ENCODE assay signal across 1 cellular context in the genomic region with DNA sequence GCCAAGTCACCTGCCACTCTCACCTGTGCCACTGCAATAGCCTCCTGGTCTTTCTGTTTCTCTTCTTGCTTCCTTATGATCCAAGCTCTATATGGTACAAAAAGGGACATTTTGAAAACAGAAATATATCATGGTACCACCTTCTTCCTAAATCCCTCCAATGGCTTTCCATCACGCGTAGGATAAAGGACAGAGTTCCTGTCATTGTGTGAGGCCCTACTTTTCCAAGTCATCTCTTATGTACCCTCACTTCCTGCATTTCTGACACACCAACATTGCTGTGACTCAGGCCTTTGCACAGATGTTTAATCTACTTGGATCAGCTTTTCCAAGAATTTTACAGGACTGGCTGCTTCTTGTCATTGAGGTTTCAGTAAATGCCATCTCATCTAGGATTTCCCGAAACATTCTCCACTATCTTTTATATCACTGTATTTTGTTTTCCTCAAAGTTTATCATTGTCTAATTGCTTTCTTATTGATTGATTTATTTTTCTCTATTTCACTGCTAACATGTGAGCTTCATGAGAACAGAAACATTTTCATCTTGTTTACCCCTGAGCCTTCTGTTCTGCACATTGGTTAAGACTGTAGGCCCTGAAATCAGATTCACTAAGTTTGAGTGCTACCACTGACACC.
TF ChIP-seq lines count a peak whose summit lies in the region.

No MANE protein-coding gene starts in this region.

TF ChIP-seq in K562, 482 proteins besides CTCF, POLR2A, EP300 and RAD21 (continued from another document and continues in another):
- TF ChIP-seq, protein P1, sequence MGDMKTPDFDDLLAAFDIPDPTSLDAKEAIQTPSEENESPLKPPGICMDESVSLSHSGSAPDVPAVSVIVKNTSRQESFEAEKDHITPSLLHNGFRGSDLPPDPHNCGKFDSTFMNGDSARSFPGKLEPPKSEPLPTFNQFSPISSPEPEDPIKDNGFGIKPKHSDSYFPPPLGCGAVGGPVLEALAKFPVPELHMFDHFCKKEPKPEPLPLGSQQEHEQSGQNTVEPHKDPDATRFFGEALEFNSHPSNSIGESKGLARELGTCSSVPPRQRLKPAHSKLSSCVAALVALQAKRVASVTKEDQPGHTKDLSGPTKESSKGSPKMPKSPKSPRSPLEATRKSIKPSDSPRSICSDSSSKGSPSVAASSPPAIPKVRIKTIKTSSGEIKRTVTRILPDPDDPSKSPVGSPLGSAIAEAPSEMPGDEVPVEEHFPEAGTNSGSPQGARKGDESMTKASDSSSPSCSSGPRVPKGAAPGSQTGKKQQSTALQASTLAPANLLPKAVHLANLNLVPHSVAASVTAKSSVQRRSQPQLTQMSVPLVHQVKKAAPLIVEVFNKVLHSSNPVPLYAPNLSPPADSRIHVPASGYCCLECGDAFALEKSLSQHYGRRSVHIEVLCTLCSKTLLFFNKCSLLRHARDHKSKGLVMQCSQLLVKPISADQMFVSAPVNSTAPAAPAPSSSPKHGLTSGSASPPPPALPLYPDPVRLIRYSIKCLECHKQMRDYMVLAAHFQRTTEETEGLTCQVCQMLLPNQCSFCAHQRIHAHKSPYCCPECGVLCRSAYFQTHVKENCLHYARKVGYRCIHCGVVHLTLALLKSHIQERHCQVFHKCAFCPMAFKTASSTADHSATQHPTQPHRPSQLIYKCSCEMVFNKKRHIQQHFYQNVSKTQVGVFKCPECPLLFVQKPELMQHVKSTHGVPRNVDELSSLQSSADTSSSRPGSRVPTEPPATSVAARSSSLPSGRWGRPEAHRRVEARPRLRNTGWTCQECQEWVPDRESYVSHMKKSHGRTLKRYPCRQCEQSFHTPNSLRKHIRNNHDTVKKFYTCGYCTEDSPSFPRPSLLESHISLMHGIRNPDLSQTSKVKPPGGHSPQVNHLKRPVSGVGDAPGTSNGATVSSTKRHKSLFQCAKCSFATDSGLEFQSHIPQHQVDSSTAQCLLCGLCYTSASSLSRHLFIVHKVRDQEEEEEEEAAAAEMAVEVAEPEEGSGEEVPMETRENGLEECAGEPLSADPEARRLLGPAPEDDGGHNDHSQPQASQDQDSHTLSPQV (IDR thresholded peaks at IDR 0.05): 0 out of 2 replicates have a peak, but pooled peaks have one; percentile 65
- TF ChIP-seq ELF1 (tag; IDR thresholded peaks at IDR 0.05) (peak; percentile 80), JUND (IDR thresholded peaks at IDR 0.05; ENCODE audit: borderline replicate concordance, low read depth, low read length) (peak; percentile 87), JUND (tag; IDR thresholded peaks at IDR 0.05; ENCODE audit: borderline replicate concordance, low read depth, low read length) (peak; percentile 88; the same call in 2 of the 3 replicates), ZBTB8A (IDR thresholded peaks at IDR 0.05; ENCODE audit: partially characterized antibody) (no peak), ETS1 (conservative IDR thresholded peaks at IDR 0.05; ENCODE audit: control insufficient read depth, low read depth, low read length) (no peak), POLR2AphosphoS5 (IDR thresholded peaks at IDR 0.05; ENCODE audit: control insufficient read depth, insufficient read depth, low read depth, low read length) (peak; percentile 36; the same call in 1 of the 2 replicates), MBD2 (IDR thresholded peaks at IDR 0.05; ENCODE audit: borderline replicate concordance, low read depth) (no peak), DDX20 (tag; IDR thresholded peaks at IDR 0.05; ENCODE audit: low read depth) (peak; percentile 18; the same call in 1 of the 2 replicates), PKNOX1 (IDR thresholded peaks at IDR 0.05) (peak; percentile 57; the same call in 1 of the 2 replicates), EHMT2 (IDR thresholded peaks at IDR 0.05) (peak; percentile 83), HMGXB4 (CRISPR knock-in tag; IDR thresholded peaks at IDR 0.05) (no peak), ZNF561 (CRISPR knock-in tag; conservative IDR thresholded peaks at IDR 0.05) (no peak), CREM (IDR thresholded peaks at IDR 0.05; ENCODE audit: low read depth) (peak; percentile 65; the same call in 1 of the 2 replicates), ZNF551 (CRISPR knock-in tag; IDR thresholded peaks at IDR 0.05) (no peak), FOSL1 (tag; conservative IDR thresholded peaks at IDR 0.05) (peak; percentile 94), NFE2 (IDR thresholded peaks at IDR 0.05; ENCODE audit: low read depth) (peak; percentile 93), GATA2 (CRISPR knock-in tag; IDR thresholded peaks at IDR 0.05) (peak; percentile 70; the same call in 1 of the 2 replicates), ZNF384 (IDR thresholded peaks at IDR 0.05; ENCODE audit: low read depth, low read length) (no peak), CREB3L1 (IDR thresholded peaks at IDR 0.05; ENCODE audit: borderline replicate concordance, low read depth) (0 out of 2 replicates have a peak, but pooled peaks have one; percentile 33), NKRF (IDR thresholded peaks at IDR 0.05; ENCODE audit: borderline replicate concordance) (no peak), NR2C2 (CRISPR knock-in tag; IDR thresholded peaks at IDR 0.05) (no peak), NR2C2 (tag; IDR thresholded peaks at IDR 0.05) (peak; percentile 23), SMAD4 (CRISPR knock-in tag; conservative IDR thresholded peaks at IDR 0.05) (peak; percentile 59), ETS2 (tag; IDR thresholded peaks at IDR 0.05; ENCODE audit: borderline replicate concordance, poor library complexity, severe bottlenecking) (no peak), ZNF146 (CRISPR knock-in tag; IDR thresholded peaks at IDR 0.05; ENCODE audit: unreplicated experiment) (no peak), ZNF57 (CRISPR knock-in tag; IDR thresholded peaks at IDR 0.05) (no peak), MTA2 (IDR thresholded peaks at IDR 0.05; ENCODE audit: low read depth) (peak; percentile 34; the same call in 1 of the 2 replicates), CREB1 (IDR thresholded peaks at IDR 0.05) (peak; percentile 28; the same call in 1 of the 2 replicates), CREB1 (CRISPR knock-in tag; IDR thresholded peaks at IDR 0.05) (no peak), MLX (CRISPR knock-in tag; conservative IDR thresholded peaks at IDR 0.05) (no peak), ZBTB26 (CRISPR knock-in tag; IDR thresholded peaks at IDR 0.05) (no peak), HDAC1 (IDR thresholded peaks at IDR 0.05) (0 out of 4 replicates have a peak, but pooled peaks of 1 of the 2 experiments have one; percentile 7), ATF1 (CRISPR knock-in tag; IDR thresholded peaks at IDR 0.05) (no peak), ATF1 (tag; IDR thresholded peaks at IDR 0.05) (peak; percentile 36), KDM1A (IDR thresholded peaks at IDR 0.05) (peak; percentile 54 to 73), TCF7L2 (IDR thresholded peaks at IDR 0.05; ENCODE audit: low read depth, low read length) (no peak), NFYB (IDR thresholded peaks at IDR 0.05; ENCODE audit: extremely low read depth, insufficient read length) (no peak)
- TF ChIP-seq, protein P2, sequence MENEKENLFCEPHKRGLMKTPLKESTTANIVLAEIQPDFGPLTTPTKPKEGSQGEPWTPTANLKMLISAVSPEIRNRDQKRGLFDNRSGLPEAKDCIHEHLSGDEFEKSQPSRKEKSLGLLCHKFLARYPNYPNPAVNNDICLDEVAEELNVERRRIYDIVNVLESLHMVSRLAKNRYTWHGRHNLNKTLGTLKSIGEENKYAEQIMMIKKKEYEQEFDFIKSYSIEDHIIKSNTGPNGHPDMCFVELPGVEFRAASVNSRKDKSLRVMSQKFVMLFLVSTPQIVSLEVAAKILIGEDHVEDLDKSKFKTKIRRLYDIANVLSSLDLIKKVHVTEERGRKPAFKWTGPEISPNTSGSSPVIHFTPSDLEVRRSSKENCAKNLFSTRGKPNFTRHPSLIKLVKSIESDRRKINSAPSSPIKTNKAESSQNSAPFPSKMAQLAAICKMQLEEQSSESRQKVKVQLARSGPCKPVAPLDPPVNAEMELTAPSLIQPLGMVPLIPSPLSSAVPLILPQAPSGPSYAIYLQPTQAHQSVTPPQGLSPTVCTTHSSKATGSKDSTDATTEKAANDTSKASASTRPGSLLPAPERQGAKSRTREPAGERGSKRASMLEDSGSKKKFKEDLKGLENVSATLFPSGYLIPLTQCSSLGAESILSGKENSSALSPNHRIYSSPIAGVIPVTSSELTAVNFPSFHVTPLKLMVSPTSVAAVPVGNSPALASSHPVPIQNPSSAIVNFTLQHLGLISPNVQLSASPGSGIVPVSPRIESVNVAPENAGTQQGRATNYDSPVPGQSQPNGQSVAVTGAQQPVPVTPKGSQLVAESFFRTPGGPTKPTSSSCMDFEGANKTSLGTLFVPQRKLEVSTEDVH (IDR thresholded peaks at IDR 0.05; ENCODE audit: low read depth, partially characterized antibody): peak; percentile 35
- TF ChIP-seq, protein P3, sequence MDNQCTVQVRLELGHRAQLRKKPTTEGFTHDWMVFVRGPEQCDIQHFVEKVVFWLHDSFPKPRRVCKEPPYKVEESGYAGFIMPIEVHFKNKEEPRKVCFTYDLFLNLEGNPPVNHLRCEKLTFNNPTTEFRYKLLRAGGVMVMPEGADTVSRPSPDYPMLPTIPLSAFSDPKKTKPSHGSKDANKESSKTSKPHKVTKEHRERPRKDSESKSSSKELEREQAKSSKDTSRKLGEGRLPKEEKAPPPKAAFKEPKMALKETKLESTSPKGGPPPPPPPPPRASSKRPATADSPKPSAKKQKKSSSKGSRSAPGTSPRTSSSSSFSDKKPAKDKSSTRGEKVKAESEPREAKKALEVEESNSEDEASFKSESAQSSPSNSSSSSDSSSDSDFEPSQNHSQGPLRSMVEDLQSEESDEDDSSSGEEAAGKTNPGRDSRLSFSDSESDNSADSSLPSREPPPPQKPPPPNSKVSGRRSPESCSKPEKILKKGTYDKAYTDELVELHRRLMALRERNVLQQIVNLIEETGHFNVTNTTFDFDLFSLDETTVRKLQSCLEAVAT (IDR thresholded peaks at IDR 0.05): no peak
